Comparison of ENCODE assay signal across 1 cellular context in genomic region chr1:33130297-33130696, GRCh38.
TF ChIP-seq lines count a peak whose summit lies in the region.

No MANE protein-coding gene starts in this region.

TF ChIP-seq in GM12878, 131 proteins besides CTCF, POLR2A, EP300 and RAD21:
- TF ChIP-seq CEBPB (IDR thresholded peaks at IDR 0.05; ENCODE audit: borderline replicate concordance in 1 of 2, low read depth in 2 of 2, low read length in 2 of 2) (no peak), PBX3 (IDR thresholded peaks at IDR 0.05; ENCODE audit: insufficient replicate concordance, low read depth, low read length) (peak; percentile 66), MAX (IDR thresholded peaks at IDR 0.05; ENCODE audit: low read depth, low read length) (no peak), PKNOX1 (IDR thresholded peaks at IDR 0.05) (peak; percentile 82), EGR1 (IDR thresholded peaks at IDR 0.05; ENCODE audit: borderline replicate concordance in 1 of 2, low read depth in 2 of 2, low read length in 2 of 2) (no peak), FOXK2 (IDR thresholded peaks at IDR 0.05) (no peak), RCOR1 (conservative IDR thresholded peaks at IDR 0.05; ENCODE audit: low read depth, low read length) (no peak), SMAD1 (IDR thresholded peaks at IDR 0.05; ENCODE audit: low read depth, partially characterized antibody) (no peak), NFYA (IDR thresholded peaks at IDR 0.05; ENCODE audit: borderline replicate concordance, low read depth, low read length) (no peak), RELA (IDR thresholded peaks at IDR 0.05; ENCODE audit: borderline replicate concordance, partially characterized antibody) (no peak), SREBF2 (IDR thresholded peaks at IDR 0.05; ENCODE audit: low read length) (no peak), SREBF1 (IDR thresholded peaks at IDR 0.05; ENCODE audit: low read length) (no peak), MEF2B (IDR thresholded peaks at IDR 0.05; ENCODE audit: partially characterized antibody, poor library complexity, severe bottlenecking) (no peak), YY1 (IDR thresholded peaks at IDR 0.05; ENCODE audit: low read depth, low read length) (peak; percentile 93), BMI1 (IDR thresholded peaks at IDR 0.05; ENCODE audit: borderline replicate concordance) (no peak), RUNX3 (IDR thresholded peaks at IDR 0.05; ENCODE audit: low read length) (0 out of 2 replicates have a peak, but pooled peaks have one; percentile 21), NFXL1 (IDR thresholded peaks at IDR 0.05; ENCODE audit: borderline replicate concordance) (no peak), MEF2A (IDR thresholded peaks at IDR 0.05; ENCODE audit: insufficient read depth, low read depth, low read length) (no peak), BHLHE40 (IDR thresholded peaks at IDR 0.05; ENCODE audit: borderline replicate concordance in 1 of 2, low read depth in 2 of 2, low read length in 1 of 2) (no peak), NRF1 (conservative IDR thresholded peaks at IDR 0.05; ENCODE audit: low read depth, low read length) (no peak), USF1 (IDR thresholded peaks at IDR 0.05; ENCODE audit: borderline replicate concordance, extremely low read length, insufficient read depth, low read depth, low read length) (no peak), MTA2 (IDR thresholded peaks at IDR 0.05; ENCODE audit: low read depth) (no peak), CREM (IDR thresholded peaks at IDR 0.05; ENCODE audit: low read depth) (no peak), POU2F2 (IDR thresholded peaks at IDR 0.05; ENCODE audit: borderline replicate concordance, low read depth, low read length) (no peak), MTA3 (IDR thresholded peaks at IDR 0.05; ENCODE audit: borderline replicate concordance, low read length) (no peak), STAT3 (IDR thresholded peaks at IDR 0.05; ENCODE audit: low read depth, low read length) (no peak), ZNF384 (IDR thresholded peaks at IDR 0.05; ENCODE audit: borderline replicate concordance, low read depth, low read length) (no peak), NKRF (conservative IDR thresholded peaks at IDR 0.05) (no peak), TAF1 (IDR thresholded peaks at IDR 0.05; ENCODE audit: borderline replicate concordance, low read depth, low read length) (peak; percentile 18; the same call in 1 of the 2 replicates), TCF3 (IDR thresholded peaks at IDR 0.05; ENCODE audit: borderline replicate concordance, insufficient read depth, low read depth, low read length) (0 out of 2 replicates have a peak, but pooled peaks have one; percentile 24), ZNF217 (IDR thresholded peaks at IDR 0.05) (no peak), POLR2AphosphoS5 (IDR thresholded peaks at IDR 0.05; ENCODE audit: low read length) (no peak), TCF12 (IDR thresholded peaks at IDR 0.05; ENCODE audit: low read depth, low read length) (peak; percentile 70; the same call in 1 of the 2 replicates), CBX5 (IDR thresholded peaks at IDR 0.05; ENCODE audit: low read depth) (no peak)
- TF ChIP-seq, protein P1, sequence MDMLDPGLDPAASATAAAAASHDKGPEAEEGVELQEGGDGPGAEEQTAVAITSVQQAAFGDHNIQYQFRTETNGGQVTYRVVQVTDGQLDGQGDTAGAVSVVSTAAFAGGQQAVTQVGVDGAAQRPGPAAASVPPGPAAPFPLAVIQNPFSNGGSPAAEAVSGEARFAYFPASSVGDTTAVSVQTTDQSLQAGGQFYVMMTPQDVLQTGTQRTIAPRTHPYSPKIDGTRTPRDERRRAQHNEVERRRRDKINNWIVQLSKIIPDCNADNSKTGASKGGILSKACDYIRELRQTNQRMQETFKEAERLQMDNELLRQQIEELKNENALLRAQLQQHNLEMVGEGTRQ (IDR thresholded peaks at IDR 0.05; ENCODE audit: borderline replicate concordance, low read depth, low read length) = no peak
- TF ChIP-seq, protein P2, sequence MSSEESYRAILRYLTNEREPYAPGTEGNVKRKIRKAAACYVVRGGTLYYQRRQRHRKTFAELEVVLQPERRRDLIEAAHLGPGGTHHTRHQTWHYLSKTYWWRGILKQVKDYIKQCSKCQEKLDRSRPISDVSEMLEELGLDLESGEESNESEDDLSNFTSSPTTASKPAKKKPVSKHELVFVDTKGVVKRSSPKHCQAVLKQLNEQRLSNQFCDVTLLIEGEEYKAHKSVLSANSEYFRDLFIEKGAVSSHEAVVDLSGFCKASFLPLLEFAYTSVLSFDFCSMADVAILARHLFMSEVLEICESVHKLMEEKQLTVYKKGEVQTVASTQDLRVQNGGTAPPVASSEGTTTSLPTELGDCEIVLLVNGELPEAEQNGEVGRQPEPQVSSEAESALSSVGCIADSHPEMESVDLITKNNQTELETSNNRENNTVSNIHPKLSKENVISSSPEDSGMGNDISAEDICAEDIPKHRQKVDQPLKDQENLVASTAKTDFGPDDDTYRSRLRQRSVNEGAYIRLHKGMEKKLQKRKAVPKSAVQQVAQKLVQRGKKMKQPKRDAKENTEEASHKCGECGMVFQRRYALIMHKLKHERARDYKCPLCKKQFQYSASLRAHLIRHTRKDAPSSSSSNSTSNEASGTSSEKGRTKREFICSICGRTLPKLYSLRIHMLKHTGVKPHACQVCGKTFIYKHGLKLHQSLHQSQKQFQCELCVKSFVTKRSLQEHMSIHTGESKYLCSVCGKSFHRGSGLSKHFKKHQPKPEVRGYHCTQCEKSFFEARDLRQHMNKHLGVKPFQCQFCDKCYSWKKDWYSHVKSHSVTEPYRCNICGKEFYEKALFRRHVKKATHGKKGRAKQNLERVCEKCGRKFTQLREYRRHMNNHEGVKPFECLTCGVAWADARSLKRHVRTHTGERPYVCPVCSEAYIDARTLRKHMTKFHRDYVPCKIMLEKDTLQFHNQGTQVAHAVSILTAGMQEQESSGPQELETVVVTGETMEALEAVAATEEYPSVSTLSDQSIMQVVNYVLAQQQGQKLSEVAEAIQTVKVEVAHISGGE (CRISPR knock-in tag; IDR thresholded peaks at IDR 0.05) = no peak
- TF ChIP-seq, protein P3, sequence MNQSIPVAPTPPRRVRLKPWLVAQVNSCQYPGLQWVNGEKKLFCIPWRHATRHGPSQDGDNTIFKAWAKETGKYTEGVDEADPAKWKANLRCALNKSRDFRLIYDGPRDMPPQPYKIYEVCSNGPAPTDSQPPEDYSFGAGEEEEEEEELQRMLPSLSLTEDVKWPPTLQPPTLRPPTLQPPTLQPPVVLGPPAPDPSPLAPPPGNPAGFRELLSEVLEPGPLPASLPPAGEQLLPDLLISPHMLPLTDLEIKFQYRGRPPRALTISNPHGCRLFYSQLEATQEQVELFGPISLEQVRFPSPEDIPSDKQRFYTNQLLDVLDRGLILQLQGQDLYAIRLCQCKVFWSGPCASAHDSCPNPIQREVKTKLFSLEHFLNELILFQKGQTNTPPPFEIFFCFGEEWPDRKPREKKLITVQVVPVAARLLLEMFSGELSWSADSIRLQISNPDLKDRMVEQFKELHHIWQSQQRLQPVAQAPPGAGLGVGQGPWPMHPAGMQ (IDR thresholded peaks at IDR 0.05; ENCODE audit: borderline replicate concordance) = no peak
- TF ChIP-seq, protein P4, sequence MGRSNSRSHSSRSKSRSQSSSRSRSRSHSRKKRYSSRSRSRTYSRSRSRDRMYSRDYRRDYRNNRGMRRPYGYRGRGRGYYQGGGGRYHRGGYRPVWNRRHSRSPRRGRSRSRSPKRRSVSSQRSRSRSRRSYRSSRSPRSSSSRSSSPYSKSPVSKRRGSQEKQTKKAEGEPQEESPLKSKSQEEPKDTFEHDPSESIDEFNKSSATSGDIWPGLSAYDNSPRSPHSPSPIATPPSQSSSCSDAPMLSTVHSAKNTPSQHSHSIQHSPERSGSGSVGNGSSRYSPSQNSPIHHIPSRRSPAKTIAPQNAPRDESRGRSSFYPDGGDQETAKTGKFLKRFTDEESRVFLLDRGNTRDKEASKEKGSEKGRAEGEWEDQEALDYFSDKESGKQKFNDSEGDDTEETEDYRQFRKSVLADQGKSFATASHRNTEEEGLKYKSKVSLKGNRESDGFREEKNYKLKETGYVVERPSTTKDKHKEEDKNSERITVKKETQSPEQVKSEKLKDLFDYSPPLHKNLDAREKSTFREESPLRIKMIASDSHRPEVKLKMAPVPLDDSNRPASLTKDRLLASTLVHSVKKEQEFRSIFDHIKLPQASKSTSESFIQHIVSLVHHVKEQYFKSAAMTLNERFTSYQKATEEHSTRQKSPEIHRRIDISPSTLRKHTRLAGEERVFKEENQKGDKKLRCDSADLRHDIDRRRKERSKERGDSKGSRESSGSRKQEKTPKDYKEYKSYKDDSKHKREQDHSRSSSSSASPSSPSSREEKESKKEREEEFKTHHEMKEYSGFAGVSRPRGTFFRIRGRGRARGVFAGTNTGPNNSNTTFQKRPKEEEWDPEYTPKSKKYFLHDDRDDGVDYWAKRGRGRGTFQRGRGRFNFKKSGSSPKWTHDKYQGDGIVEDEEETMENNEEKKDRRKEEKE (IDR thresholded peaks at IDR 0.05) = no peak
